ENCODE assay signal across 8 cellular contexts in genomic region chr7:54773472-54774399, GRCh38. TPM values are rescaled to one million over a fixed set of nuclear protein-coding genes. Genes with fewer than 3 reads are reported as not detected.
DNase-seq lines count a peak whose midpoint lies in the region; ATAC-seq and FAIRE-seq lines count a peak whose summit lies in the region.

No MANE protein-coding gene starts in this region.

- peak; percentile 80 for FAIRE-seq in endometrium (lab: Jason Lieb, UNC)

- no peaks in the 10 kb centered on the region for H3K36me3 Mint-ChIP-seq in activated CD8-positive, alpha-beta memory T cell treated with anti-CD3 and anti-CD28 coated beads, Interleukin-2, amount 10 ng/mL, durations not matched to agents 7 days and 5 days

- peak overlapping the region; percentile 44 for H3K4me3 Mint-ChIP-seq in activated CD8-positive, alpha-beta memory T cell treated with anti-CD3 and anti-CD28 coated beads, Interleukin-2, amount 10 ng/mL, durations not matched to agents 7 days and 5 days

- DNase-seq in C1 segment of cervical spinal cord (lab: John Stamatoyannopoulos, UW) (peak in 12 of 14 donors; percentile 2 to 70 (median 26)), HPDE6-E6E7 (ENCODE audit: extremely low spot score) (peak; percentile 73), NCI-H774 (lab: John Stamatoyannopoulos, UW) (peak; percentile 79), mucosa of gallbladder (ENCODE audit: low spot score) (peak; percentile 81)
- peak; percentile 70 for DNase-seq in activated CD8-positive, alpha-beta memory T cell treated with anti-CD3 and anti-CD28 coated beads, Interleukin-2, amount 10 ng/mL, durations not matched to agents 7 days and 5 days
- peak; percentile 20 to 41 for DNase-seq in stimulated activated CD8-positive, alpha-beta memory T cell treated with anti-CD3 and anti-CD28 coated beads, Interleukin-4, amount 100 ng/mL, for 4 hours (ENCODE audit: low read depth in 2 of 2, low spot score in 1 of 2)

- H3K9me3 Mint-ChIP-seq in activated CD8-positive, alpha-beta memory T cell treated with anti-CD3 and anti-CD28 coated beads, Interleukin-2, amount 10 ng/mL, durations not matched to agents 7 days and 5 days (ENCODE audit: low read depth) = peaks cover 12% of the 10 kb centered on the region

- ATAC-seq in GM19397 (IDR thresholded peaks at IDR 0.05; ENCODE audit: unreplicated experiment) = peak; percentile 92
- peak; percentile 68 for ATAC-seq in activated CD8-positive, alpha-beta memory T cell treated with anti-CD3 and anti-CD28 coated beads, Interleukin-2, amount 10 ng/mL, durations not matched to agents 7 days and 5 days

- peaks cover 4% of the 10 kb centered on the region for H3K4me1 Mint-ChIP-seq in activated CD8-positive, alpha-beta memory T cell treated with anti-CD3 and anti-CD28 coated beads, Interleukin-2, amount 10 ng/mL, durations not matched to agents 7 days and 5 days

- CTCF ChIA-PET in activated CD8-positive, alpha-beta memory T cell treated with anti-CD3 and anti-CD28 coated beads, Interleukin-2, amount 10 ng/mL, durations not matched to agents 7 days and 5 days (lab: Charles Lee) = interaction anchor here (0.8 to 6.5 kb wide), 9 partner anchors 9 to 824 kb away, joined by 3 to 36 read pairs (median 4); partner anchors contain the start of gene SEC61G

- peaks cover 32% of the 10 kb centered on the region for H3K27me3 Mint-ChIP-seq in activated CD8-positive, alpha-beta memory T cell treated with anti-CD3 and anti-CD28 coated beads, Interleukin-2, amount 10 ng/mL, durations not matched to agents 7 days and 5 days

- H3K27ac Mint-ChIP-seq in activated CD8-positive, alpha-beta memory T cell treated with anti-CD3 and anti-CD28 coated beads, Interleukin-2, amount 10 ng/mL, durations not matched to agents 7 days and 5 days = no peak overlapping the region

RNA-seq across cellular contexts. Expression of gene SEC61G, which starts 14.7 kb away (rescaled TPM):
- total RNA-seq in activated CD8-positive, alpha-beta memory T cell treated with anti-CD3 and anti-CD28 coated beads, Interleukin-2, amount 10 ng/mL, durations not matched to agents 7 days and 5 days = 100 to 1,000 TPM in 1 of 2 experiments, 10 to 100 TPM in 1; 83.1 to 105 TPM
- total RNA-seq in mucosa of gallbladder = 91.8 TPM

Comparison
In these comparisons a context has a peak if more than half of its experiments do, and no peak if none do; other contexts are left out.
1. Peak in every context shown above with its lines: DNase-seq and ATAC-seq.
2. DNase-seq: peak in every context shown above with its lines; median percentile 81 in mucosa of gallbladder; 79 in NCI-H774; 73 in HPDE6-E6E7; 70 in activated CD8-positive, alpha-beta memory T cell treated with anti-CD3 and anti-CD28 coated beads, Interleukin-2, amount 10 ng/mL, durations not matched to agents 7 days and 5 days; 30 in stimulated activated CD8-positive, alpha-beta memory T cell treated with anti-CD3 and anti-CD28 coated beads, Interleukin-4, amount 100 ng/mL, for 4 hours; 26 in C1 segment of cervical spinal cord.